In the genomic region with DNA sequence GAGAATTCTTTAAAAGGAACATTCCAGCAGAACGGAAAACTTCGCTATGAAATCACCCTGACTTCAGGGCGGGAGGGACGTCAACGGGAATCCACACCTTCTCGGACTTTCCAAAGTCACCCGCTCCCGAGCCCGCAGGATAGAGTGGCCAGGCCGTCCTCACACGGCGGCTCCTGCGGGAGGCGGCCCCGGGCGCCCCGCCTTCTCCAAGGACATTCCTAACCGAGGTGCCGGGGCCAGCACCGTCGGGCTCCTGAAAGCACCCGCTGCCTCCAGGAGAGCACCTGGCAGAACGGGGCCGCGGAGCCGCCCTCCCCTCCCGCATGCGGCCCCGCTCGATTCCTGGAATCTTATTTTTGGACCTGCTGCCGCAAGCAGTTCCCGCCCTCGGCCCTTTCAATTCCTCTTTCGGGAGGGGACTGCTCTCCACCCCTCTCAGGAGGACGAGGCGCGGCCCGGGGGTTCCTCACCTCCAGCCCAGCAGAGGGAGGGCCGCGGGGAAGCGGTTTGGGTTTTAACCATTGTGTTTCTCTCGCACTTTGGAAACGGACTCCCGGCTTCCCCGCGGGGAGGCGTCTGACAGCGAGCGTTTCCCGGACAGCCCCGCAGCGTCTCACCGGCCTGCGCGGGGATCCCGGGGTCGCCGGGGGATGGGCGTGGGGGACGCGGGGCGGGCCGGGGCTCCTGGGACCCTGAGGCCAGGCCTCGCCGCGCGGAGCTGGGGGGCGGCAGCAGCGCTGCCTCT, we compare ENCODE assay signal across 8 cellular contexts. TPM values are rescaled to one million over a fixed set of nuclear protein-coding genes. Genes with fewer than 3 reads are reported as not detected.
DNase-seq lines count a peak whose midpoint lies in the region; ATAC-seq, FAIRE-seq and TF ChIP-seq lines count a peak whose summit lies in the region.

No MANE protein-coding gene starts in this region.

- POLR2A ChIA-PET in activated CD4-positive, alpha-beta T cell treated with anti-CD3 and anti-CD28 coated beads for 36 hours (lab: Charles Lee), result no interaction called here

- intact Hi-C loops in activated CD4-positive, alpha-beta T cell treated with anti-CD3 and anti-CD28 coated beads for 36 hours (cut with DNase I, micrococcal nuclease), result no loop called here

- peaks cover 47% of the 10 kb centered on the region for H3K27me3 Mint-ChIP-seq in activated CD4-positive, alpha-beta T cell treated with anti-CD3 and anti-CD28 coated beads for 36 hours

- peak; percentile 48 for DNase-seq in activated CD4-positive, alpha-beta T cell treated with anti-CD3 and anti-CD28 coated beads for 36 hours
- DNase-seq in activated CD4-positive, alpha-beta T cell treated with anti-CD3 and anti-CD28 coated beads for 1 hour, result no peak
- peak; percentile 60 for DNase-seq in NCI-H2171 (lab: John Stamatoyannopoulos, UW)
- DNase-seq in caudate nucleus (lab: John Stamatoyannopoulos, UW), result peak in 16 of 61 donors; percentile 22 to 63 (median 42)
- no peak for DNase-seq in keratinocyte (ENCODE audit: low read depth, low spot score)
- peak; percentile 60 for DNase-seq in small intestine
- DNase-seq in AML-193 (lab: John Stamatoyannopoulos, UW), result no peak
- DNase-seq in NCI-H187 (lab: John Stamatoyannopoulos, UW), result no peak

- CTCF ChIA-PET in activated CD4-positive, alpha-beta T cell treated with anti-CD3 and anti-CD28 coated beads for 36 hours (lab: Charles Lee), result no interaction called here

- no peaks in the 10 kb centered on the region for H3K9me3 ChIP-seq in keratinocyte (ENCODE audit: control insufficient read depth, low read depth, low read length)
- H3K9me3 ChIP-seq in small intestine (ENCODE audit: control insufficient read depth, low read depth), result no peaks in the 10 kb centered on the region

- peak overlapping the region; percentile 76 to 86 (median 80) for H3K4me3 ChIP-seq in keratinocyte (ENCODE audit: control insufficient read depth in 2 of 3, extremely low read depth in 1 of 3, insufficient read depth in 2 of 3, low read depth in 1 of 3, low read length in 3 of 3)
- H3K4me3 ChIP-seq in small intestine (ENCODE audit: low read depth in 1 of 2, low read length in 2 of 2), result peak overlapping the region; percentile 55 to 90

- peaks cover 37% of the 10 kb centered on the region for H3K4me1 ChIP-seq in keratinocyte (ENCODE audit: control insufficient read depth, extremely low read depth, insufficient read depth, low read length)
- H3K4me1 ChIP-seq in small intestine (ENCODE audit: control insufficient read depth in 2 of 2, insufficient read depth in 1 of 2, low read depth in 1 of 2, low read length in 1 of 2), result peaks cover 0 to 6% of the 10 kb centered on the region in 2 donors

- H3K79me2 ChIP-seq in keratinocyte (ENCODE audit: control insufficient read depth, insufficient read depth, low read length), result peaks cover 64% of the 10 kb centered on the region

- H3K9me3 Mint-ChIP-seq in activated CD4-positive, alpha-beta T cell treated with anti-CD3 and anti-CD28 coated beads for 36 hours (ENCODE audit: low read depth), result peaks cover 9% of the 10 kb centered on the region

- 3 to 8% (median 8%) methylated on average over 56 to 69 of the region's 69 CpGs for WGBS in small intestine, 3 donors

- H3K27me3 ChIP-seq in keratinocyte (ENCODE audit: control insufficient read depth, extremely low read depth, insufficient read depth, low read length), result no peaks in the 10 kb centered on the region
- H3K27me3 ChIP-seq in small intestine (ENCODE audit: control insufficient read depth in 2 of 2, insufficient read depth in 2 of 2, low read length in 2 of 2), result no peaks in the 10 kb centered on the region

- H3K4me2 ChIP-seq in keratinocyte (ENCODE audit: control insufficient read depth, extremely low read depth, insufficient read depth, low read depth, low read length), result peak overlapping the region; percentile 87

- dilution Hi-C loops in keratinocyte (cut with MboI; ENCODE audit: extremely low pct_ligation_motif_present, low sequenced_read_pairs), result no loop called here

- H3K9ac ChIP-seq in keratinocyte (ENCODE audit: control insufficient read depth, extremely low read depth, insufficient read depth, low read length), result peak overlapping the region; percentile 83

- FAIRE-seq in keratinocyte (lab: Jason Lieb, UNC), result no peak
- FAIRE-seq in small intestine (lab: Jason Lieb, UNC), result no peak

- ATAC-seq in activated CD4-positive, alpha-beta T cell treated with anti-CD3 and anti-CD28 coated beads for 36 hours, result peak; percentile 50

- peaks cover 16% of the 10 kb centered on the region for H4K20me1 ChIP-seq in keratinocyte (ENCODE audit: control insufficient read depth, extremely low read depth, insufficient read depth, low read length)

- H3K4me3 Mint-ChIP-seq in activated CD4-positive, alpha-beta T cell treated with anti-CD3 and anti-CD28 coated beads for 36 hours, result peak overlapping the region; percentile 57

- no peaks in the 10 kb centered on the region for H3K36me3 Mint-ChIP-seq in activated CD4-positive, alpha-beta T cell treated with anti-CD3 and anti-CD28 coated beads for 36 hours (ENCODE audit: low read depth)

- H3K4me1 Mint-ChIP-seq in activated CD4-positive, alpha-beta T cell treated with anti-CD3 and anti-CD28 coated beads for 36 hours, result peaks cover 9% of the 10 kb centered on the region

- TF ChIP-seq CTCF in keratinocyte (optimal IDR thresholded peaks at IDR 0.05 in 1 of 3, IDR thresholded peaks at IDR 0.05 in 1 of 3, conservative IDR thresholded peaks at IDR 0.05 in 1 of 3; ENCODE audit: extremely low read depth in 1 of 3, insufficient read depth in 2 of 3, low read length in 3 of 3), result no peak

- H3K27ac ChIP-seq in caudate nucleus (ENCODE audit: low read depth, low read length) (peak overlapping the region; percentile 18), keratinocyte (ENCODE audit: control insufficient read depth, insufficient read depth, low read length) (peak overlapping the region; percentile 72), small intestine (ENCODE audit: low read depth in 1 of 2, low read length in 1 of 2) (peak overlapping the region; percentile 89 to 93)

- H2AFZ ChIP-seq in keratinocyte (ENCODE audit: control insufficient read depth, low read length), result no peak overlapping the region

- peaks cover 7% of the 10 kb centered on the region for H3K9me1 ChIP-seq in keratinocyte (ENCODE audit: control insufficient read depth, extremely low read depth, insufficient read depth, low read length)

- H3K36me3 ChIP-seq in keratinocyte (ENCODE audit: control insufficient read depth in 2 of 2, extremely low read depth in 1 of 2, insufficient read depth in 2 of 2, low read length in 2 of 2), result peaks cover 8 to 31% of the 10 kb centered on the region in 2 experiments
- no peaks in the 10 kb centered on the region for H3K36me3 ChIP-seq in small intestine (ENCODE audit: control insufficient read depth in 2 of 2, insufficient read depth in 2 of 2, low read length in 2 of 2)

- no peak overlapping the region for H3K27ac Mint-ChIP-seq in activated CD4-positive, alpha-beta T cell treated with anti-CD3 and anti-CD28 coated beads for 36 hours

RNA-seq across cellular contexts. Expression of a gene that starts 0.9 kb away (rescaled TPM):
- under 1 TPM; 0.54 to 0.73 TPM for total RNA-seq in activated CD4-positive, alpha-beta T cell treated with anti-CD3 and anti-CD28 coated beads for 36 hours
- polyA plus RNA-seq in keratinocyte (163 to 267 TPM (median 166 TPM) in 3 replicates), small intestine (100 to 1,000 TPM in 2 of 3 donors, 10 to 100 TPM in 1; 69.2 to 136 (median 103) TPM)
- 97.3 TPM for polyA plus RNA-seq in keratinocyte (2011; ENCODE audit: low read depth)
- 121 and 265 TPM in 2 replicates for polyA plus RNA-seq in keratinocyte (2011; cell fraction: cytosol; rRNA removed)
- polyA plus RNA-seq in keratinocyte (2011; cell fraction: nucleus; rRNA removed), result 353 and 513 TPM in 2 replicates
- 57.5 and 273 TPM in 2 replicates for polyA plus RNA-seq in keratinocyte (2012; ENCODE audit: low replicate concordance)
- polyA minus RNA-seq in keratinocyte, result 77.0 to 179 TPM (median 83.9 TPM) in 3 replicates
- 246 TPM for polyA minus RNA-seq in keratinocyte (2011; cell fraction: cytosol; rRNA and poly(A)+ RNA removed)
- polyA minus RNA-seq in keratinocyte (2011; cell fraction: nucleus; rRNA and poly(A)+ RNA removed), result 176 and 206 TPM in 2 replicates

Comparison
In these comparisons a context has a peak if more than half of its experiments do, and no peak if none do; other contexts are left out.
1. DNase-seq: peak in activated CD4-positive, alpha-beta T cell treated with anti-CD3 and anti-CD28 coated beads for 36 hours (single experiment), NCI-H2171 (single experiment) and small intestine (single experiment); none in activated CD4-positive, alpha-beta T cell treated with anti-CD3 and anti-CD28 coated beads for 1 hour (single experiment), keratinocyte (single experiment), AML-193 (0 of 2) and NCI-H187 (0 of 2).
2. H3K27ac ChIP-seq: peak in every context shown above with its lines; median percentile 91 in small intestine; 72 in keratinocyte; 18 in caudate nucleus.